In genomic region chr10:32156031-32156495, GRCh38 we compare ENCODE assay signal across 1 cellular context.
TF ChIP-seq lines count a peak whose summit lies in the region.

No MANE protein-coding gene starts in this region.

TF ChIP-seq in HepG2, 621 proteins besides CTCF, POLR2A, EP300 and RAD21 (continued from another document and continues in another):
- TF ChIP-seq ZNF281 (CRISPR knock-in tag; IDR thresholded peaks at IDR 0.05; ENCODE audit: borderline replicate concordance) (no peak), ZBTB4 (CRISPR knock-in tag; IDR thresholded peaks at IDR 0.05; ENCODE audit: borderline replicate concordance) (no peak), NBN (conservative IDR thresholded peaks at IDR 0.05) (no peak), CBX2 (IDR thresholded peaks at IDR 0.05; ENCODE audit: low read depth, low read length) (no peak), CBX2 (CRISPR knock-in tag; IDR thresholded peaks at IDR 0.05; ENCODE audit: low read depth) (no peak), ZNF749 (CRISPR knock-in tag; IDR thresholded peaks at IDR 0.05; ENCODE audit: borderline replicate concordance) (no peak), NFYC (CRISPR knock-in tag; IDR thresholded peaks at IDR 0.05) (no peak), ATAD3A (CRISPR knock-in tag; IDR thresholded peaks at IDR 0.05) (no peak), THAP7 (CRISPR knock-in tag; IDR thresholded peaks at IDR 0.05) (no peak), ZNF513 (CRISPR knock-in tag; conservative IDR thresholded peaks at IDR 0.05) (no peak), AGO1 (IDR thresholded peaks at IDR 0.05; ENCODE audit: low read depth, low read length, poor library complexity, severe bottlenecking) (no peak), GTF2F1 (IDR thresholded peaks at IDR 0.05; ENCODE audit: low read length) (no peak), IRX3 (CRISPR knock-in tag; IDR thresholded peaks at IDR 0.05; ENCODE audit: borderline replicate concordance, low read depth) (no peak), SMC3 (IDR thresholded peaks at IDR 0.05; ENCODE audit: low read length) (no peak), EZH2 (conservative IDR thresholded peaks at IDR 0.05; ENCODE audit: low read depth, low read length) (no peak), ZNF292 (CRISPR knock-in tag; IDR thresholded peaks at IDR 0.05; ENCODE audit: borderline replicate concordance, low read depth) (no peak), CHD4 (IDR thresholded peaks at IDR 0.05; ENCODE audit: borderline replicate concordance, low read length) (0 out of 2 replicates have a peak, but pooled peaks have one; percentile 40), CREB3 (CRISPR knock-in tag; IDR thresholded peaks at IDR 0.05) (no peak), KAT7 (CRISPR knock-in tag; IDR thresholded peaks at IDR 0.05; ENCODE audit: borderline replicate concordance) (no peak), ZNF263 (CRISPR knock-in tag; IDR thresholded peaks at IDR 0.05) (0 out of 2 replicates have a peak, but pooled peaks have one; percentile 27), ZSCAN29 (CRISPR knock-in tag; conservative IDR thresholded peaks at IDR 0.05) (peak; percentile 83; the same call in 1 of the 2 replicates), ZNF343 (CRISPR knock-in tag; IDR thresholded peaks at IDR 0.05) (no peak), MXD4 (CRISPR knock-in tag; IDR thresholded peaks at IDR 0.05) (no peak), AHR (CRISPR knock-in tag; IDR thresholded peaks at IDR 0.05) (no peak), ZNF777 (CRISPR knock-in tag; IDR thresholded peaks at IDR 0.05) (no peak), ZNF704 (CRISPR knock-in tag; IDR thresholded peaks at IDR 0.05; ENCODE audit: borderline replicate concordance) (no peak), CC2D1A (CRISPR knock-in tag; IDR thresholded peaks at IDR 0.05) (no peak), HDAC6 (IDR thresholded peaks at IDR 0.05; ENCODE audit: low read depth, low read length) (no peak), ARHGAP35 (CRISPR knock-in tag; IDR thresholded peaks at IDR 0.05; ENCODE audit: borderline replicate concordance) (no peak), ZGPAT (CRISPR knock-in tag; IDR thresholded peaks at IDR 0.05) (peak; percentile 42; the same call in 1 of the 2 replicates), ZNF557 (CRISPR knock-in tag; IDR thresholded peaks at IDR 0.05) (no peak), ZNF510 (CRISPR knock-in tag; IDR thresholded peaks at IDR 0.05; ENCODE audit: low read depth) (no peak), MNT (IDR thresholded peaks at IDR 0.05) (no peak), ZSCAN30 (CRISPR knock-in tag; IDR thresholded peaks at IDR 0.05) (no peak), ATM (IDR thresholded peaks at IDR 0.05; ENCODE audit: borderline replicate concordance) (no peak), BHLHE40 (IDR thresholded peaks at IDR 0.05; ENCODE audit: low read length) (no peak), KDM6A (CRISPR knock-in tag; IDR thresholded peaks at IDR 0.05; ENCODE audit: low read depth) (no peak), SIX4 (CRISPR knock-in tag; IDR thresholded peaks at IDR 0.05) (0 out of 2 replicates have a peak, but pooled peaks have one; percentile 11), ZBTB1 (CRISPR knock-in tag; IDR thresholded peaks at IDR 0.05; ENCODE audit: borderline replicate concordance) (no peak), PRDM4 (CRISPR knock-in tag; IDR thresholded peaks at IDR 0.05; ENCODE audit: borderline replicate concordance) (no peak), ZNF639 (CRISPR knock-in tag; conservative IDR thresholded peaks at IDR 0.05) (no peak), ZNF562 (CRISPR knock-in tag; IDR thresholded peaks at IDR 0.05; ENCODE audit: borderline replicate concordance) (no peak), RAD51 (IDR thresholded peaks at IDR 0.05; ENCODE audit: borderline replicate concordance) (no peak), ZNF570 (CRISPR knock-in tag; IDR thresholded peaks at IDR 0.05; ENCODE audit: borderline replicate concordance) (no peak), KDM3A (CRISPR knock-in tag; IDR thresholded peaks at IDR 0.05; ENCODE audit: low read depth) (no peak), GTF3A (CRISPR knock-in tag; conservative IDR thresholded peaks at IDR 0.05) (0 out of 2 replicates have a peak, but pooled peaks have one; percentile 43), ZNF382 (CRISPR knock-in tag; IDR thresholded peaks at IDR 0.05; ENCODE audit: borderline replicate concordance) (no peak)
